In the genomic region with DNA sequence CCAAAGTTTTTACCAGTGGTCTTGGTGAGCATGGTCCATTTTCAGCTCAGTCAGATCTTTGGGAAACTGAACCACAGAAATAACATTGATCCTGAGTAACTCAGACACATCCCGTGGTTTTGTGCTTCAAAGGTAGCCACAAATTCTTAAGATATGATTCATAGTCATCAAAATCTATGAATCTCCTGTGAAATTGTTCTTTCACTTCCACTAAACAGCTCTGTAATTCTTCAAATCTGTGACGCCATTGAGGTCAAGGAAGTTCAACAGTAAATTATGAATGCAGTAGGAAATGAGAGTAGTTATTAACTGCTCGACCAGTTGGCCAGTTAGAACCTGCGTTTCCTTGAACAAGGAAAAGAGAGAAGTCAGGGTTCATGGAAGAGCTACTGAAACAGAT, we compare ENCODE assay signal across 11 cellular contexts.
A peak's percentile ranks its signal among the peaks of the same experiment; 100 is the strongest.
DNase-seq lines count a peak whose midpoint lies in the region; ATAC-seq and TF ChIP-seq lines count a peak whose summit lies in the region.
"Had no signal": no experiment of that assay in that cellular context is flagged by ENCODE, and none has a peak within 500 bp of the region (broad histone marks: within the 10 kb centered on the region; RNA-seq: fewer than 3 reads in every experiment).

No MANE protein-coding gene starts in this region.

- CTCF ChIA-PET in activated CD4-positive, alpha-beta memory T cell treated with anti-CD3 and anti-CD28 coated beads, Interleukin-2, amount 10 ng/mL, durations not matched to agents 7 days and 5 days (lab: Charles Lee): interaction anchor here (0.7 to 2.6 kb wide), 3 partner anchors 120 to 150 kb away, joined by 3 to 25 read pairs (median 3); partner anchors contain the start of gene IRS1
- CTCF ChIA-PET in activated CD4-positive, alpha-beta memory T cell treated with anti-CD3 and anti-CD28 coated beads for 36 hours (lab: Charles Lee): interaction anchor here (0.6 kb wide), 1 partner anchor 427 kb away, joined by 3 read pairs; no protein-coding TSS in a partner anchor

- no peaks in the 10 kb centered on the region for H3K27me3 Mint-ChIP-seq in activated CD4-positive, alpha-beta memory T cell treated with anti-CD3 and anti-CD28 coated beads, Interleukin-2, amount 10 ng/mL, durations not matched to agents 7 days and 5 days
- H3K27me3 Mint-ChIP-seq in activated CD4-positive, alpha-beta memory T cell treated with anti-CD3 and anti-CD28 coated beads for 36 hours: no peaks in the 10 kb centered on the region
- H3K27me3 Mint-ChIP-seq: CD4-positive, CD25-positive, alpha-beta regulatory T cell; stimulated activated naive CD8-positive, alpha-beta T cell treated with anti-CD3 and anti-CD28 coated beads, Interleukin-15, Interleukin-2, amounts not matched to agents 100 ng/mL and 50 ng/mL, for 24 hours had no signal

- H3K27ac Mint-ChIP-seq in activated CD4-positive, alpha-beta memory T cell treated with anti-CD3 and anti-CD28 coated beads, Interleukin-2, amount 10 ng/mL, durations not matched to agents 7 days and 5 days: peak overlapping the region; percentile 4
- no peak overlapping the region for H3K27ac Mint-ChIP-seq in activated CD4-positive, alpha-beta memory T cell treated with anti-CD3 and anti-CD28 coated beads for 36 hours
- H3K27ac Mint-ChIP-seq: stimulated activated naive CD8-positive, alpha-beta T cell treated with anti-CD3 and anti-CD28 coated beads, Interleukin-15, Interleukin-2, amounts not matched to agents 100 ng/mL and 50 ng/mL, for 24 hours had no signal

- H3K36me3 Mint-ChIP-seq in activated CD4-positive, alpha-beta memory T cell treated with anti-CD3 and anti-CD28 coated beads, Interleukin-2, amount 10 ng/mL, durations not matched to agents 7 days and 5 days (ENCODE audit: low read depth): peaks cover 21% of the 10 kb centered on the region
- peaks cover 10% of the 10 kb centered on the region for H3K36me3 Mint-ChIP-seq in activated CD4-positive, alpha-beta memory T cell treated with anti-CD3 and anti-CD28 coated beads for 36 hours
- H3K36me3 Mint-ChIP-seq: CD4-positive, CD25-positive, alpha-beta regulatory T cell had no signal

- 48 to 61% (median 52%) methylated on average over 4 of the region's 4 CpGs for WGBS in heart left ventricle, 4 donors

- peaks cover 0 to 7% (median 0%) of the 10 kb centered on the region in 12 donors for H3K9me3 ChIP-seq in heart left ventricle

- no peak for TF ChIP-seq POLR2A in heart left ventricle (IDR thresholded peaks at IDR 0.05)

- H3K4me1 ChIP-seq in heart left ventricle: peaks cover 0 to 33% (median 21%) of the 10 kb centered on the region in 12 donors

- H3K4me3 Mint-ChIP-seq in activated CD4-positive, alpha-beta memory T cell treated with anti-CD3 and anti-CD28 coated beads, Interleukin-2, amount 10 ng/mL, durations not matched to agents 7 days and 5 days: no peak overlapping the region
- H3K4me3 Mint-ChIP-seq in activated CD4-positive, alpha-beta memory T cell treated with anti-CD3 and anti-CD28 coated beads for 36 hours: no peak overlapping the region
- H3K4me3 Mint-ChIP-seq: CD4-positive, CD25-positive, alpha-beta regulatory T cell; stimulated activated naive CD8-positive, alpha-beta T cell treated with anti-CD3 and anti-CD28 coated beads, Interleukin-15, Interleukin-2, amounts not matched to agents 100 ng/mL and 50 ng/mL, for 24 hours had no signal

- peaks cover 65% of the 10 kb centered on the region for H3K4me1 Mint-ChIP-seq in activated CD4-positive, alpha-beta memory T cell treated with anti-CD3 and anti-CD28 coated beads, Interleukin-2, amount 10 ng/mL, durations not matched to agents 7 days and 5 days
- H3K4me1 Mint-ChIP-seq in activated CD4-positive, alpha-beta memory T cell treated with anti-CD3 and anti-CD28 coated beads for 36 hours (ENCODE audit: low read depth): peaks cover 29% of the 10 kb centered on the region

- H3K27ac ChIP-seq in brain microvascular endothelial cell (peak overlapping the region; percentile 94), heart left ventricle (no peak overlapping the region)

- in situ Hi-C loops in brain microvascular endothelial cell (cut with HindIII; ENCODE audit: low pct_ligation_motif_present, low sequenced_read_pairs): no loop called here

- intact Hi-C loops in activated CD4-positive, alpha-beta memory T cell treated with anti-CD3 and anti-CD28 coated beads for 36 hours (cut with micrococcal nuclease): loop anchor here (5.0 kb wide), 2 partner anchors 120 to 230 kb away; no protein-coding TSS in a partner anchor
- intact Hi-C loops in heart left ventricle (cut with DNase I): loop anchor here in 7 of 10 donors (5.0 to 10.0 kb wide), 4 partner anchors 75 to 145 kb away; partner anchors contain the start of gene IRS1 (in 5 of the 7)

- no peak for DNase-seq in activated CD4-positive, alpha-beta memory T cell treated with anti-CD3 and anti-CD28 coated beads, Interleukin-2, amount 10 ng/mL, durations not matched to agents 7 days and 5 days
- no peak for DNase-seq in activated CD4-positive, alpha-beta memory T cell treated with anti-CD3 and anti-CD28 coated beads for 36 hours
- DNase-seq in HS-27A (ENCODE audit: low read depth) (peak; percentile 71), brain microvascular endothelial cell (peak; percentile 95), NCI-H1694 treated with DMSO at 0.1 percent for 48 hours (lab: John Stamatoyannopoulos, UW) (no peak), NAMALWA (ENCODE audit: low spot score) (no peak), heart left ventricle (no peak)
- no peak for DNase-seq in stimulated activated naive CD8-positive, alpha-beta T cell treated with anti-CD3 and anti-CD28 coated beads, Interleukin-15, Interleukin-2, amounts not matched to agents 100 U/mL and 50 U/mL, for 24 hours
- DNase-seq: SHP77 had no signal

- H3K36me3 ChIP-seq in brain microvascular endothelial cell (replicated peaks) (no peaks in the 10 kb centered on the region), heart left ventricle (no peaks in the 10 kb centered on the region)

- H3K4me3 ChIP-seq in brain microvascular endothelial cell (ENCODE audit: low read depth, low read length) (no peak overlapping the region), heart left ventricle (no peak overlapping the region)

- no peak for TF ChIP-seq CTCF in brain microvascular endothelial cell (IDR thresholded peaks at IDR 0.05; ENCODE audit: low read depth, low read length, missing control alignments)
- TF ChIP-seq CTCF in heart left ventricle (IDR thresholded peaks at IDR 0.05): no peak

- ATAC-seq in stimulated activated naive CD8-positive, alpha-beta T cell treated with anti-CD3 and anti-CD28 coated beads, Interleukin-15, Interleukin-2, amounts not matched to agents 100 U/mL and 50 U/mL, for 24 hours: peak; percentile 53
- no peak for ATAC-seq in heart left ventricle

- peaks cover 19% of the 10 kb centered on the region for H3K9me3 Mint-ChIP-seq in activated CD4-positive, alpha-beta memory T cell treated with anti-CD3 and anti-CD28 coated beads, Interleukin-2, amount 10 ng/mL, durations not matched to agents 7 days and 5 days
- peaks cover 12% of the 10 kb centered on the region for H3K9me3 Mint-ChIP-seq in activated CD4-positive, alpha-beta memory T cell treated with anti-CD3 and anti-CD28 coated beads for 36 hours

- POLR2A ChIA-PET in activated CD4-positive, alpha-beta memory T cell treated with anti-CD3 and anti-CD28 coated beads, Interleukin-2, amount 10 ng/mL, durations not matched to agents 7 days and 5 days (lab: Charles Lee): interaction anchor here (0.7 to 2.7 kb wide), 6 partner anchors 21 to 229 kb away, joined by 3 to 13 read pairs (median 3); partner anchors contain the start of gene IRS1
- POLR2A ChIA-PET in activated CD4-positive, alpha-beta memory T cell treated with anti-CD3 and anti-CD28 coated beads for 36 hours (lab: Charles Lee): no interaction called here

- no peaks in the 10 kb centered on the region for H3K27me3 ChIP-seq in brain microvascular endothelial cell (replicated peaks)
- H3K27me3 ChIP-seq in heart left ventricle: no peaks in the 10 kb centered on the region

Comparison
In these comparisons a context has a peak if more than half of its experiments do, and no peak if none do; other contexts are left out.
1. DNase-seq: peak in HS-27A (single experiment) and brain microvascular endothelial cell (single experiment); none in activated CD4-positive, alpha-beta memory T cell treated with anti-CD3 and anti-CD28 coated beads, Interleukin-2, amount 10 ng/mL, durations not matched to agents 7 days and 5 days (single experiment), activated CD4-positive, alpha-beta memory T cell treated with anti-CD3 and anti-CD28 coated beads for 36 hours (single experiment), stimulated activated naive CD8-positive, alpha-beta T cell treated with anti-CD3 and anti-CD28 coated beads, Interleukin-15, Interleukin-2, amounts not matched to agents 100 U/mL and 50 U/mL, for 24 hours (single experiment), NCI-H1694 treated with DMSO at 0.1 percent for 48 hours (single experiment), NAMALWA (single experiment) and heart left ventricle (0 of 5).